Comparison of ENCODE assay signal across 1 cellular context in the genomic region with DNA sequence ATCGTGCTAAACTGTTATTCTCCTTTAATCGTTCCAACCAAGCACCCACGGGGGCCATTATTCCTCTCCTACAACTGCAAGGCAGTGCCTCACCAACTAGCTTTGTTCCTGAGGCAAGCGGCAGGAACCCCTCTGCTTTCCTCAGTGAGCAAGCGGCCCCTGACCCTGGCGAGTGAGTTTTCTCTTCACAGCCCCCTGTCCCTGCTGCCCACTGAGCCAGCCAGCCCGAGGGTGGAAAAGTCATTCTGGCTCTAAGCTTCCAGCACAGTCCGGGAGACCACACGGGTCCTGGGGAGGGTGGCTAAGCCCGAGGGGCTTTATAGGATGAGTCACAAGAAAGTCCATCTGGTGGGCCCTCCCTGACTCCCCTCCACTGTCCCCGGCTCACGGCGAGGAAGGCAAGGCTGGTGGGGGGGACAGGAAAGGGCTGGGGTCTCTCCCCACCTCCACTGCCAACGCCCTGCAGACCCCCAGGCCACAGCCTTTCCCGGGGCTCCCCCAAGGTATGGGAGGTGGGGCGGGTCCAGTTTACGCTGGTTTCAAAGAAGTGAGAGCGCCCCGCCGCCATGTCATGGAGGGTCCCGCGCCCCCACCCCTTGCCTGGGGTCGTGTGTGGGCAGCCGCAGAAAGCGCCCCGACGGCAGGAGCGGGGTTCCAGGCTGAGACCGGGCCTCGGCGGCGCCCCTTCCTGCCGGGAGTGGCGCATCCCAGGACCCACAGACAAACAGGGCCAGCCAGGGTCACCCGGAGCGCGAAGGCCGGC.
TF ChIP-seq lines count a peak whose summit lies in the region.

No MANE protein-coding gene starts in this region.

TF ChIP-seq in K562, 482 proteins besides CTCF, POLR2A, EP300 and RAD21 (continued from another document and continues in another):
- TF ChIP-seq ZKSCAN3 (CRISPR knock-in tag; IDR thresholded peaks at IDR 0.05) (no peak), ZNF197 (CRISPR knock-in tag; IDR thresholded peaks at IDR 0.05; ENCODE audit: low read depth) (no peak), GTF2E2 (tag; IDR thresholded peaks at IDR 0.05) (no peak), ZZZ3 (IDR thresholded peaks at IDR 0.05) (no peak), DACH1 (IDR thresholded peaks at IDR 0.05; ENCODE audit: partially characterized antibody) (no peak), E4F1 (CRISPR knock-in tag; IDR thresholded peaks at IDR 0.05; ENCODE audit: borderline replicate concordance) (no peak), CBX3 (IDR thresholded peaks at IDR 0.05; ENCODE audit: borderline replicate concordance in 1 of 2, low read length in 2 of 2) (no peak), ZNF282 (CRISPR knock-in tag; IDR thresholded peaks at IDR 0.05) (0 out of 2 replicates have a peak, but pooled peaks have one; percentile 82), CEBPB (tag; IDR thresholded peaks at IDR 0.05) (no peak), ZNF174 (CRISPR knock-in tag; IDR thresholded peaks at IDR 0.05) (no peak), NKRF (IDR thresholded peaks at IDR 0.05; ENCODE audit: borderline replicate concordance) (no peak), EP400 (IDR thresholded peaks at IDR 0.05) (no peak), BRD9 (IDR thresholded peaks at IDR 0.05; ENCODE audit: low read depth, partially characterized antibody) (no peak), ILK (tag; IDR thresholded peaks at IDR 0.05; ENCODE audit: borderline replicate concordance, low read depth) (no peak), PHB2 (IDR thresholded peaks at IDR 0.05; ENCODE audit: low read depth) (no peak), MEIS2 (IDR thresholded peaks at IDR 0.05; ENCODE audit: partially characterized antibody) (no peak), MAFG (tag; conservative IDR thresholded peaks at IDR 0.05) (no peak), POU5F1 (IDR thresholded peaks at IDR 0.05; ENCODE audit: borderline replicate concordance, low read depth, low read length, partially characterized antibody) (no peak), HDGF (IDR thresholded peaks at IDR 0.05) (no peak), STAT5A (IDR thresholded peaks at IDR 0.05; ENCODE audit: borderline replicate concordance, low read length) (no peak), SRSF3 (IDR thresholded peaks at IDR 0.05; ENCODE audit: insufficient read depth, low read length) (peak; percentile 82; the same call in 1 of the 2 replicates), COPS2 (conservative IDR thresholded peaks at IDR 0.05) (no peak), HLTF (IDR thresholded peaks at IDR 0.05) (no peak), TARDBP (IDR thresholded peaks at IDR 0.05) (no peak), SAFB (IDR thresholded peaks at IDR 0.05; ENCODE audit: borderline replicate concordance, low read depth, low read length) (no peak), ZFX (CRISPR knock-in tag; IDR thresholded peaks at IDR 0.05) (no peak), MYNN (IDR thresholded peaks at IDR 0.05) (no peak), MYNN (CRISPR knock-in tag; IDR thresholded peaks at IDR 0.05) (no peak), ZSCAN32 (CRISPR knock-in tag; IDR thresholded peaks at IDR 0.05) (no peak), NFE2 (IDR thresholded peaks at IDR 0.05; ENCODE audit: low read depth) (no peak), CHD1 (IDR thresholded peaks at IDR 0.05; ENCODE audit: low read length) (peak; percentile 97), ZSCAN29 (IDR thresholded peaks at IDR 0.05) (no peak), NR4A1 (CRISPR knock-in tag; IDR thresholded peaks at IDR 0.05) (no peak), NR4A1 (tag; IDR thresholded peaks at IDR 0.05) (no peak), AFF1 (IDR thresholded peaks at IDR 0.05; ENCODE audit: low read depth in 1 of 2, partially characterized antibody in 2 of 2) (no peak), NFXL1 (CRISPR knock-in tag; IDR thresholded peaks at IDR 0.05) (no peak), TGIF2 (CRISPR knock-in tag; IDR thresholded peaks at IDR 0.05) (no peak), SMAD3 (CRISPR knock-in tag; conservative IDR thresholded peaks at IDR 0.05) (no peak)
- TF ChIP-seq, protein P1, sequence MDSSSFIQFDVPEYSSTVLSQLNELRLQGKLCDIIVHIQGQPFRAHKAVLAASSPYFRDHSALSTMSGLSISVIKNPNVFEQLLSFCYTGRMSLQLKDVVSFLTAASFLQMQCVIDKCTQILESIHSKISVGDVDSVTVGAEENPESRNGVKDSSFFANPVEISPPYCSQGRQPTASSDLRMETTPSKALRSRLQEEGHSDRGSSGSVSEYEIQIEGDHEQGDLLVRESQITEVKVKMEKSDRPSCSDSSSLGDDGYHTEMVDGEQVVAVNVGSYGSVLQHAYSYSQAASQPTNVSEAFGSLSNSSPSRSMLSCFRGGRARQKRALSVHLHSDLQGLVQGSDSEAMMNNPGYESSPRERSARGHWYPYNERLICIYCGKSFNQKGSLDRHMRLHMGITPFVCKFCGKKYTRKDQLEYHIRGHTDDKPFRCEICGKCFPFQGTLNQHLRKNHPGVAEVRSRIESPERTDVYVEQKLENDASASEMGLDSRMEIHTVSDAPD (CRISPR knock-in tag; IDR thresholded peaks at IDR 0.05), result no peak
- TF ChIP-seq, protein P2, sequence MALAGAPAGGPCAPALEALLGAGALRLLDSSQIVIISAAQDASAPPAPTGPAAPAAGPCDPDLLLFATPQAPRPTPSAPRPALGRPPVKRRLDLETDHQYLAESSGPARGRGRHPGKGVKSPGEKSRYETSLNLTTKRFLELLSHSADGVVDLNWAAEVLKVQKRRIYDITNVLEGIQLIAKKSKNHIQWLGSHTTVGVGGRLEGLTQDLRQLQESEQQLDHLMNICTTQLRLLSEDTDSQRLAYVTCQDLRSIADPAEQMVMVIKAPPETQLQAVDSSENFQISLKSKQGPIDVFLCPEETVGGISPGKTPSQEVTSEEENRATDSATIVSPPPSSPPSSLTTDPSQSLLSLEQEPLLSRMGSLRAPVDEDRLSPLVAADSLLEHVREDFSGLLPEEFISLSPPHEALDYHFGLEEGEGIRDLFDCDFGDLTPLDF (CRISPR knock-in tag; IDR thresholded peaks at IDR 0.05), result 0 out of 2 replicates have a peak, but pooled peaks have one; percentile 7
- TF ChIP-seq, protein P3, sequence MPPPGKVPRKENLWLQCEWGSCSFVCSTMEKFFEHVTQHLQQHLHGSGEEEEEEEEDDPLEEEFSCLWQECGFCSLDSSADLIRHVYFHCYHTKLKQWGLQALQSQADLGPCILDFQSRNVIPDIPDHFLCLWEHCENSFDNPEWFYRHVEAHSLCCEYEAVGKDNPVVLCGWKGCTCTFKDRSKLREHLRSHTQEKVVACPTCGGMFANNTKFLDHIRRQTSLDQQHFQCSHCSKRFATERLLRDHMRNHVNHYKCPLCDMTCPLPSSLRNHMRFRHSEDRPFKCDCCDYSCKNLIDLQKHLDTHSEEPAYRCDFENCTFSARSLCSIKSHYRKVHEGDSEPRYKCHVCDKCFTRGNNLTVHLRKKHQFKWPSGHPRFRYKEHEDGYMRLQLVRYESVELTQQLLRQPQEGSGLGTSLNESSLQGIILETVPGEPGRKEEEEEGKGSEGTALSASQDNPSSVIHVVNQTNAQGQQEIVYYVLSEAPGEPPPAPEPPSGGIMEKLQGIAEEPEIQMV (tag; conservative IDR thresholded peaks at IDR 0.05; ENCODE audit: low read depth), result no peak
- TF ChIP-seq, protein P4, sequence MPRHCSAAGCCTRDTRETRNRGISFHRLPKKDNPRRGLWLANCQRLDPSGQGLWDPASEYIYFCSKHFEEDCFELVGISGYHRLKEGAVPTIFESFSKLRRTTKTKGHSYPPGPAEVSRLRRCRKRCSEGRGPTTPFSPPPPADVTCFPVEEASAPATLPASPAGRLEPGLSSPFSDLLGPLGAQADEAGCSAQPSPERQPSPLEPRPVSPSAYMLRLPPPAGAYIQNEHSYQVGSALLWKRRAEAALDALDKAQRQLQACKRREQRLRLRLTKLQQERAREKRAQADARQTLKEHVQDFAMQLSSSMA (CRISPR knock-in tag; IDR thresholded peaks at IDR 0.05), result no peak
- TF ChIP-seq, protein P5, sequence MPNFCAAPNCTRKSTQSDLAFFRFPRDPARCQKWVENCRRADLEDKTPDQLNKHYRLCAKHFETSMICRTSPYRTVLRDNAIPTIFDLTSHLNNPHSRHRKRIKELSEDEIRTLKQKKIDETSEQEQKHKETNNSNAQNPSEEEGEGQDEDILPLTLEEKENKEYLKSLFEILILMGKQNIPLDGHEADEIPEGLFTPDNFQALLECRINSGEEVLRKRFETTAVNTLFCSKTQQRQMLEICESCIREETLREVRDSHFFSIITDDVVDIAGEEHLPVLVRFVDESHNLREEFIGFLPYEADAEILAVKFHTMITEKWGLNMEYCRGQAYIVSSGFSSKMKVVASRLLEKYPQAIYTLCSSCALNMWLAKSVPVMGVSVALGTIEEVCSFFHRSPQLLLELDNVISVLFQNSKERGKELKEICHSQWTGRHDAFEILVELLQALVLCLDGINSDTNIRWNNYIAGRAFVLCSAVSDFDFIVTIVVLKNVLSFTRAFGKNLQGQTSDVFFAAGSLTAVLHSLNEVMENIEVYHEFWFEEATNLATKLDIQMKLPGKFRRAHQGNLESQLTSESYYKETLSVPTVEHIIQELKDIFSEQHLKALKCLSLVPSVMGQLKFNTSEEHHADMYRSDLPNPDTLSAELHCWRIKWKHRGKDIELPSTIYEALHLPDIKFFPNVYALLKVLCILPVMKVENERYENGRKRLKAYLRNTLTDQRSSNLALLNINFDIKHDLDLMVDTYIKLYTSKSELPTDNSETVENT (CRISPR knock-in tag; IDR thresholded peaks at IDR 0.05), result no peak
- TF ChIP-seq, protein P6, sequence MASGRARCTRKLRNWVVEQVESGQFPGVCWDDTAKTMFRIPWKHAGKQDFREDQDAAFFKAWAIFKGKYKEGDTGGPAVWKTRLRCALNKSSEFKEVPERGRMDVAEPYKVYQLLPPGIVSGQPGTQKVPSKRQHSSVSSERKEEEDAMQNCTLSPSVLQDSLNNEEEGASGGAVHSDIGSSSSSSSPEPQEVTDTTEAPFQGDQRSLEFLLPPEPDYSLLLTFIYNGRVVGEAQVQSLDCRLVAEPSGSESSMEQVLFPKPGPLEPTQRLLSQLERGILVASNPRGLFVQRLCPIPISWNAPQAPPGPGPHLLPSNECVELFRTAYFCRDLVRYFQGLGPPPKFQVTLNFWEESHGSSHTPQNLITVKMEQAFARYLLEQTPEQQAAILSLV (tag; IDR thresholded peaks at IDR 0.05), result no peak
